In the genomic region with DNA sequence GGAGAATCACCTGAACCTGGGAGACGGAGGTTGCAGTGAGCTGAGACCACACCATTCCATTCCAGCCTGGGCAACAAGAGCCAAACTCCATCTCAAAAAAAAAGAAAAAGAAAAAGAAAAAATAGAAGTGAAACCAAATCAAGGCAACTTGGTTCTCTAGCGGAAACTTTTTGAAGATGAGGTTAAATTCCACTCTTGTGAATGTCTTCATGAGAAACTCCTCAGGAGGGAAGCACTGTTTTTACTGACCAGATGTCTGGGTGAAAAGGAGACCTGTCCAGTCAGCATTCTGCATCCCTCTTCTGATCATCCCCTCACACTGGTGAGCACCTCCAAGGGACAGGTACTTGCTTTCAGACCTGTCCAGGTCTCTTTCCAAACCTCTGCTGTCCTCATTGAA, we compare ENCODE assay signal across 11 cellular contexts. TPM values are rescaled to one million over a fixed set of nuclear protein-coding genes. Genes with fewer than 3 reads are reported as not detected.
DNase-seq lines count a peak whose midpoint lies in the region; ATAC-seq and TF ChIP-seq lines count a peak whose summit lies in the region.
"Had no signal": no experiment of that assay in that cellular context is flagged by ENCODE, and none has a peak within 500 bp of the region (broad histone marks: within the 10 kb centered on the region; RNA-seq: fewer than 3 reads in every experiment).

No MANE protein-coding gene starts in this region.

- H3K27me3 ChIP-seq in cardiac muscle cell = no peaks in the 10 kb centered on the region
- H3K27me3 ChIP-seq in gastroesophageal sphincter = no peaks in the 10 kb centered on the region
- no peaks in the 10 kb centered on the region for H3K27me3 ChIP-seq in thoracic aorta (replicated peaks; ENCODE audit: insufficient read depth)

- H3K9me3 ChIP-seq in cardiac muscle cell (ENCODE audit: low read depth) (no peaks in the 10 kb centered on the region), gastroesophageal sphincter (no peaks in the 10 kb centered on the region), thoracic aorta (no peaks in the 10 kb centered on the region)

- no peak for TF ChIP-seq POLR2A in gastroesophageal sphincter (IDR thresholded peaks at IDR 0.05)

- TF ChIP-seq CTCF in cardiac muscle cell (IDR thresholded peaks at IDR 0.05; ENCODE audit: low read depth, low read length) = no peak
- no peak for TF ChIP-seq CTCF in WTC11 (IDR thresholded peaks at IDR 0.05)
- TF ChIP-seq CTCF in gastroesophageal sphincter (IDR thresholded peaks at IDR 0.05) = no peak
- TF ChIP-seq CTCF in thoracic aorta (IDR thresholded peaks at IDR 0.05) = no peak

- peak overlapping the region; percentile 77 for H3K27ac Mint-ChIP-seq in WTC11

- H3K27me3 Mint-ChIP-seq in WTC11 (ENCODE audit: low read depth) = no peaks in the 10 kb centered on the region

- WGBS in gastroesophageal sphincter (ENCODE audit: low coverage in 1 of 2), 2 donors = 62 to 71% methylated on average over 1 to 2 of the region's 2 CpGs

- no peak overlapping the region for H3K4me3 Mint-ChIP-seq in WTC11

- H3K9me3 Mint-ChIP-seq in WTC11 = no peaks in the 10 kb centered on the region

- H3K27ac ChIP-seq in cardiac muscle cell = peak overlapping the region; percentile 4
- peak overlapping the region in 3 of 4 donors; percentile 59 to 66 (median 62) for H3K27ac ChIP-seq in gastroesophageal sphincter
- H3K27ac ChIP-seq in thoracic aorta = peak overlapping the region; percentile 34 to 63
- H3K27ac ChIP-seq: C4-2B had no signal

- DNase-seq in cardiac muscle cell (ENCODE audit: low read depth in 1 of 2, low spot score in 1 of 2) = no peak
- DNase-seq in Right ventricle myocardium superior = no peak
- DNase-seq in WTC11 (ENCODE audit: low spot score) = no peak
- DNase-seq in thoracic aorta (ENCODE audit: low spot score) = no peak
- no peak for DNase-seq in KG1 (lab: John Stamatoyannopoulos, UW)
- no peak for DNase-seq in COLO668 (lab: John Stamatoyannopoulos, UW; ENCODE audit: unreplicated experiment)
- no peak for DNase-seq in SW 1271 (lab: John Stamatoyannopoulos, UW)
- DNase-seq: cortex of kidney, NCI-H1436 had no signal

- H3K4me3 ChIP-seq in cardiac muscle cell (no peak overlapping the region), gastroesophageal sphincter (no peak overlapping the region), thoracic aorta (peak overlapping the region; percentile 28)

- POLR2A ChIA-PET in WTC11 (lab: Charles Lee) = interaction anchor here (1.1 kb wide), 1 partner anchor 9 kb away, joined by 3 read pairs; no protein-coding TSS in a partner anchor

- no peaks in the 10 kb centered on the region for H3K36me3 Mint-ChIP-seq in WTC11

- H3K4me1 Mint-ChIP-seq in WTC11 = peaks cover 62% of the 10 kb centered on the region

- H3K36me3 ChIP-seq in cardiac muscle cell (no peaks in the 10 kb centered on the region), gastroesophageal sphincter (no peaks in the 10 kb centered on the region), thoracic aorta (no peaks in the 10 kb centered on the region)

- H3K4me1 ChIP-seq in cardiac muscle cell (ENCODE audit: low read depth) = peaks cover 45% of the 10 kb centered on the region
- peaks cover 25 to 100% (median 67%) of the 10 kb centered on the region in 3 donors for H3K4me1 ChIP-seq in gastroesophageal sphincter
- peaks cover 74 to 93% of the 10 kb centered on the region in 2 donors for H3K4me1 ChIP-seq in thoracic aorta (ENCODE audit: control insufficient read depth in 1 of 2, low read depth in 2 of 2)

- ATAC-seq in Right ventricle myocardium superior (ENCODE audit: poor library complexity) = no peak
- no peak for ATAC-seq in WTC11
- no peak for ATAC-seq in gastroesophageal sphincter
- ATAC-seq in thoracic aorta (ENCODE audit: insufficient number of reproducible peaks, low FRiP score, low read depth) = no peak

- CTCF ChIA-PET in WTC11 (lab: Charles Lee) = interaction anchor here (0.8 to 1.5 kb wide), 3 partner anchors 12 to 215 kb away, joined by 3 to 4 read pairs (median 3); no protein-coding TSS in a partner anchor

- TF ChIP-seq EP300 in gastroesophageal sphincter (IDR thresholded peaks at IDR 0.05) = no peak

- intact Hi-C loops in Right ventricle myocardium superior (cut with DNase I) = no loop called here

TF ChIP-seq in WTC11, 78 proteins besides CTCF, POLR2A, EP300 and RAD21:
- no peak for TF ChIP-seq USF2 (CRISPR knock-in tag; IDR thresholded peaks at IDR 0.05)
- TF ChIP-seq NR2C2 (CRISPR knock-in tag; IDR thresholded peaks at IDR 0.05) = no peak
- no peak for TF ChIP-seq JUN (CRISPR knock-in tag; IDR thresholded peaks at IDR 0.05)
- no peak for TF ChIP-seq PRRX2 (CRISPR knock-in tag; IDR thresholded peaks at IDR 0.05)
- no peak for TF ChIP-seq IRF2 (CRISPR knock-in tag; IDR thresholded peaks at IDR 0.05; ENCODE audit: borderline replicate concordance, low read depth)
- TF ChIP-seq CBFB (CRISPR knock-in tag; IDR thresholded peaks at IDR 0.05; ENCODE audit: low read depth) = no peak
- TF ChIP-seq, protein P1, sequence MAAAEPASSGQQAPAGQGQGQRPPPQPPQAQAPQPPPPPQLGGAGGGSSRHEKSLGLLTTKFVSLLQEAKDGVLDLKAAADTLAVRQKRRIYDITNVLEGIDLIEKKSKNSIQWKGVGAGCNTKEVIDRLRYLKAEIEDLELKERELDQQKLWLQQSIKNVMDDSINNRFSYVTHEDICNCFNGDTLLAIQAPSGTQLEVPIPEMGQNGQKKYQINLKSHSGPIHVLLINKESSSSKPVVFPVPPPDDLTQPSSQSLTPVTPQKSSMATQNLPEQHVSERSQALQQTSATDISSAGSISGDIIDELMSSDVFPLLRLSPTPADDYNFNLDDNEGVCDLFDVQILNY (CRISPR knock-in tag; IDR thresholded peaks at IDR 0.05) = no peak
- TF ChIP-seq GTF2I (CRISPR knock-in tag; conservative IDR thresholded peaks at IDR 0.05) = no peak
- no peak for TF ChIP-seq ESRRA (CRISPR knock-in tag; IDR thresholded peaks at IDR 0.05; ENCODE audit: borderline replicate concordance)

RNA-seq across cellular contexts. Expression of gene BRD4, which starts 15.8 kb away (rescaled TPM):
- total RNA-seq in cardiac muscle cell = 25.9 and 42.5 TPM in 2 replicates
- 86.1 and 109 TPM in 2 replicates for polyA plus RNA-seq in cardiac muscle cell
- 55.1 TPM for total RNA-seq in Right ventricle myocardium superior
- total RNA-seq in WTC11 (2021) = 127 to 130 TPM (median 128 TPM) in 3 replicates
- 10 to 100 TPM; 29.6 to 49.3 (median 34.4) TPM for total RNA-seq in gastroesophageal sphincter
- 10 to 100 TPM; 49.0 to 70.9 TPM for total RNA-seq in thoracic aorta

Comparison
In these comparisons a context has a peak if more than half of its experiments do, and no peak if none do; other contexts are left out.
1. H3K27ac ChIP-seq: peak in every context shown above with its lines; median percentile 62 in gastroesophageal sphincter; 48 in thoracic aorta; 4 in cardiac muscle cell.